In the genomic region with DNA sequence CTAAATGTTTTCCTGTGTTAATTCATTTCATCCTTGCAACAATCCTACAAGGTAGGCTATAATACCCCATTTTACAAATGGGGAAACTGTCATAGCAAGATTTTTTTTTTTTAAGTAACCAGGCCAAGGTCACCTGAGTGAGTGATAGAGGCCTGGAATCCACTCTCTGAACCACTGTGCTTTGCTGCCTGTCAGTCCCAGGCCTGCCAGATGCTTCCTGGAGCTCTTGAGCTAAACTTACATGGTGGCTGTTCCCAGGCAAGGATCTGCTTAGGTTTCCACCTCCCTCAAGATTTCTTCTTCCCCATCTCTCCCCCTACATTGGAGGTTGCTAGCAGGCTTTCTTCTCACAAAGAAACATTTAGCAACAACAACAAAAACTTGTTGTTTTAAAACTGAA, we compare ENCODE assay signal across 22 cellular contexts. TPM values are rescaled to one million over a fixed set of nuclear protein-coding genes. Genes with fewer than 3 reads are reported as not detected.
DNase-seq lines count a peak whose midpoint lies in the region; ATAC-seq and TF ChIP-seq lines count a peak whose summit lies in the region.
"Had no signal": no experiment of that assay in that cellular context is flagged by ENCODE, and none has a peak within 500 bp of the region (broad histone marks: within the 10 kb centered on the region; RNA-seq: fewer than 3 reads in every experiment).

No MANE protein-coding gene starts in this region.

- H3K4me1 ChIP-seq in cardiac muscle cell (ENCODE audit: low read depth) (peaks cover 8% of the 10 kb centered on the region), testis (peaks cover 7% of the 10 kb centered on the region)
- H3K4me1 ChIP-seq: colonic mucosa, upper lobe of right lung had no signal

- no peaks in the 10 kb centered on the region for H3K27me3 Mint-ChIP-seq in activated naive CD4-positive, alpha-beta T cell treated with anti-CD3 and anti-CD28 coated beads, Interleukin-2, amount 50 U/mL, for 24 hours
- no peaks in the 10 kb centered on the region for H3K27me3 Mint-ChIP-seq in activated T-helper 1 cell treated with anti-CD3 and anti-CD28 coated beads, Interleukin-12 subunit alpha, Interleukin-12 subunit beta, Interleukin-2, Interleukin-4 antibody, amounts not matched to agents 30 ng/mL and 10 ng/mL and 1 ng/mL, durations not matched to agents 14 hours and 24 hours and 36 hours (ENCODE audit: insufficient read depth)
- H3K27me3 Mint-ChIP-seq in activated CD8-positive, alpha-beta memory T cell treated with anti-CD3 and anti-CD28 coated beads, Interleukin-2, amount 10 ng/mL, durations not matched to agents 7 days and 5 days, result no peaks in the 10 kb centered on the region
- H3K27me3 Mint-ChIP-seq: activated CD4-positive, alpha-beta T cell treated with anti-CD3 and anti-CD28 coated beads, Interleukin-2, amount 10 ng/mL, durations not matched to agents 7 days and 5 days; activated naive CD8-positive, alpha-beta T cell treated with anti-CD3 and anti-CD28 coated beads for 36 hours had no signal

- H3K36me3 Mint-ChIP-seq in activated naive CD4-positive, alpha-beta T cell treated with anti-CD3 and anti-CD28 coated beads, Interleukin-2, amount 50 U/mL, for 24 hours, result peaks cover 1% of the 10 kb centered on the region
- no peaks in the 10 kb centered on the region for H3K36me3 Mint-ChIP-seq in activated naive CD4-positive, alpha-beta T cell treated with anti-CD3 and anti-CD28 coated beads, Interleukin-2, amount 50 U/mL, for 72 hours
- H3K36me3 Mint-ChIP-seq in activated T-helper 1 cell treated with anti-CD3 and anti-CD28 coated beads, Interleukin-12 subunit alpha, Interleukin-12 subunit beta, Interleukin-2, Interleukin-4 antibody, amounts not matched to agents 30 ng/mL and 10 ng/mL and 1 ng/mL, durations not matched to agents 14 hours and 24 hours and 36 hours (ENCODE audit: low read depth), result peaks cover 23% of the 10 kb centered on the region
- H3K36me3 Mint-ChIP-seq in activated CD8-positive, alpha-beta memory T cell treated with anti-CD3 and anti-CD28 coated beads, Interleukin-2, amount 10 ng/mL, durations not matched to agents 7 days and 5 days, result peaks cover 8% of the 10 kb centered on the region
- H3K36me3 Mint-ChIP-seq: activated naive CD8-positive, alpha-beta T cell treated with anti-CD3 and anti-CD28 coated beads for 36 hours had no signal

- DNase-seq in activated naive CD4-positive, alpha-beta T cell treated with anti-CD3 and anti-CD28 coated beads, Interleukin-2, amount 50 U/mL, for 72 hours (ENCODE audit: low spot score in 2 of 2), result no peak
- DNase-seq in activated T-helper 1 cell treated with anti-CD3 and anti-CD28 coated beads, Interleukin-12 subunit alpha, Interleukin-12 subunit beta, Interleukin-2, Interleukin-4 antibody, amounts not matched to agents 30 ng/mL and 10 ng/mL and 1 ng/mL, durations not matched to agents 14 hours and 24 hours and 36 hours (ENCODE audit: low spot score), result no peak
- DNase-seq in cardiac muscle cell (ENCODE audit: low read depth in 1 of 2, low spot score in 1 of 2) (peak in 1 of 2 donors; percentile 38), testis (peak; percentile 39), RPMI8226 (no peak)
- DNase-seq in stimulated activated CD4-positive, alpha-beta T cell treated with anti-CD3 and anti-CD28 coated beads, Interleukin-4, amount 100 ng/mL, for 1 hour, result no peak
- DNase-seq in activated CD8-positive, alpha-beta memory T cell treated with anti-CD3 and anti-CD28 coated beads, Interleukin-2, amount 10 ng/mL, durations not matched to agents 7 days and 5 days, result no peak
- DNase-seq: activated CD4-positive, alpha-beta T cell treated with anti-CD3 and anti-CD28 coated beads, Interleukin-2, amount 10 ng/mL, durations not matched to agents 7 days and 5 days; activated naive CD8-positive, alpha-beta T cell treated with anti-CD3 and anti-CD28 coated beads for 36 hours; Caco-2; colonic mucosa; DND-41; GOT3; KBM-7; MG63; NCI-H2081 treated with DMSO at 0.1 percent for 48 hours; psoas muscle; substantia nigra; upper lobe of right lung had no signal

- no peaks in the 10 kb centered on the region for H3K9me3 Mint-ChIP-seq in activated naive CD4-positive, alpha-beta T cell treated with anti-CD3 and anti-CD28 coated beads, Interleukin-2, amount 50 U/mL, for 24 hours
- H3K9me3 Mint-ChIP-seq in activated naive CD4-positive, alpha-beta T cell treated with anti-CD3 and anti-CD28 coated beads, Interleukin-2, amount 50 U/mL, for 72 hours, result no peaks in the 10 kb centered on the region
- H3K9me3 Mint-ChIP-seq in activated T-helper 1 cell treated with anti-CD3 and anti-CD28 coated beads, Interleukin-12 subunit alpha, Interleukin-12 subunit beta, Interleukin-2, Interleukin-4 antibody, amounts not matched to agents 30 ng/mL and 10 ng/mL and 1 ng/mL, durations not matched to agents 14 hours and 24 hours and 36 hours, result no peaks in the 10 kb centered on the region
- H3K9me3 Mint-ChIP-seq in activated CD8-positive, alpha-beta memory T cell treated with anti-CD3 and anti-CD28 coated beads, Interleukin-2, amount 10 ng/mL, durations not matched to agents 7 days and 5 days (ENCODE audit: low read depth), result no peaks in the 10 kb centered on the region
- H3K9me3 Mint-ChIP-seq: activated CD4-positive, alpha-beta T cell treated with anti-CD3 and anti-CD28 coated beads, Interleukin-2, amount 10 ng/mL, durations not matched to agents 7 days and 5 days; activated naive CD8-positive, alpha-beta T cell treated with anti-CD3 and anti-CD28 coated beads for 36 hours had no signal

- peaks cover 26% of the 10 kb centered on the region for H3K36me3 ChIP-seq in cardiac muscle cell
- no peaks in the 10 kb centered on the region for H3K36me3 ChIP-seq in testis (ENCODE audit: low read depth, missing control alignments)
- H3K36me3 ChIP-seq: colonic mucosa had no signal

- CTCF ChIA-PET in activated CD8-positive, alpha-beta memory T cell treated with anti-CD3 and anti-CD28 coated beads, Interleukin-2, amount 10 ng/mL, durations not matched to agents 7 days and 5 days (lab: Charles Lee), result interaction anchor here (0.5 to 2.0 kb wide), 3 partner anchors 10 to 566 kb away, joined by 3 to 5 read pairs (median 3); no protein-coding TSS in a partner anchor

- H3K27ac Mint-ChIP-seq in activated naive CD4-positive, alpha-beta T cell treated with anti-CD3 and anti-CD28 coated beads, Interleukin-2, amount 50 U/mL, for 24 hours, result peak overlapping the region; percentile 21
- H3K27ac Mint-ChIP-seq in activated naive CD4-positive, alpha-beta T cell treated with anti-CD3 and anti-CD28 coated beads, Interleukin-2, amount 50 U/mL, for 72 hours, result peak overlapping the region in 1 of 2 donors; percentile 89
- peak overlapping the region; percentile 3 for H3K27ac Mint-ChIP-seq in activated T-helper 1 cell treated with anti-CD3 and anti-CD28 coated beads, Interleukin-12 subunit alpha, Interleukin-12 subunit beta, Interleukin-2, Interleukin-4 antibody, amounts not matched to agents 30 ng/mL and 10 ng/mL and 1 ng/mL, durations not matched to agents 14 hours and 24 hours and 36 hours
- H3K27ac Mint-ChIP-seq in activated CD8-positive, alpha-beta memory T cell treated with anti-CD3 and anti-CD28 coated beads, Interleukin-2, amount 10 ng/mL, durations not matched to agents 7 days and 5 days, result no peak overlapping the region
- H3K27ac Mint-ChIP-seq: activated naive CD8-positive, alpha-beta T cell treated with anti-CD3 and anti-CD28 coated beads for 36 hours had no signal

- H3K9me3 ChIP-seq in cardiac muscle cell (ENCODE audit: low read depth), result no peaks in the 10 kb centered on the region
- H3K9me3 ChIP-seq in testis, result no peaks in the 10 kb centered on the region
- H3K9me3 ChIP-seq: Caco-2, colonic mucosa, MG63, psoas muscle, SJCRH30, upper lobe of right lung had no signal

- peaks cover 27% of the 10 kb centered on the region for H3K4me1 Mint-ChIP-seq in activated naive CD4-positive, alpha-beta T cell treated with anti-CD3 and anti-CD28 coated beads, Interleukin-2, amount 50 U/mL, for 24 hours
- peaks cover 19% of the 10 kb centered on the region for H3K4me1 Mint-ChIP-seq in activated T-helper 1 cell treated with anti-CD3 and anti-CD28 coated beads, Interleukin-12 subunit alpha, Interleukin-12 subunit beta, Interleukin-2, Interleukin-4 antibody, amounts not matched to agents 30 ng/mL and 10 ng/mL and 1 ng/mL, durations not matched to agents 14 hours and 24 hours and 36 hours (ENCODE audit: low read depth)
- H3K4me1 Mint-ChIP-seq in activated CD8-positive, alpha-beta memory T cell treated with anti-CD3 and anti-CD28 coated beads, Interleukin-2, amount 10 ng/mL, durations not matched to agents 7 days and 5 days, result peaks cover 18% of the 10 kb centered on the region

- TF ChIP-seq CTCF in cardiac muscle cell (IDR thresholded peaks at IDR 0.05; ENCODE audit: low read depth, low read length) (no peak), testis (IDR thresholded peaks at IDR 0.05) (no peak)

- H3K27ac ChIP-seq in cardiac muscle cell (peak overlapping the region; percentile 79), testis (no peak overlapping the region)
- H3K27ac ChIP-seq: colonic mucosa, psoas muscle, SJCRH30, upper lobe of right lung had no signal

- intact Hi-C loops in activated T-helper 1 cell treated with anti-CD3 and anti-CD28 coated beads, Interleukin-12 subunit alpha, Interleukin-12 subunit beta, Interleukin-2, Interleukin-4 antibody, amounts not matched to agents 30 ng/mL and 10 ng/mL and 1 ng/mL, durations not matched to agents 14 hours and 24 hours and 36 hours (cut with micrococcal nuclease), result loop anchor here (10.0 kb wide), 1 partner anchor 114 kb away; a partner anchor contains a TSS
- intact Hi-C loops in testis (cut with DNase I; ENCODE audit: low total_unique reads), result loop anchor here (10.0 kb wide), 1 partner anchor 374 kb away; a partner anchor contains a TSS

- H3K27me3 ChIP-seq in cardiac muscle cell (no peaks in the 10 kb centered on the region), testis (no peaks in the 10 kb centered on the region)
- H3K27me3 ChIP-seq: colonic mucosa, MG63, SJCRH30, upper lobe of right lung had no signal

- no peak overlapping the region for H3K4me3 Mint-ChIP-seq in activated naive CD4-positive, alpha-beta T cell treated with anti-CD3 and anti-CD28 coated beads, Interleukin-2, amount 50 U/mL, for 24 hours
- H3K4me3 Mint-ChIP-seq in activated T-helper 1 cell treated with anti-CD3 and anti-CD28 coated beads, Interleukin-12 subunit alpha, Interleukin-12 subunit beta, Interleukin-2, Interleukin-4 antibody, amounts not matched to agents 30 ng/mL and 10 ng/mL and 1 ng/mL, durations not matched to agents 14 hours and 24 hours and 36 hours, result no peak overlapping the region
- H3K4me3 Mint-ChIP-seq in activated CD8-positive, alpha-beta memory T cell treated with anti-CD3 and anti-CD28 coated beads, Interleukin-2, amount 10 ng/mL, durations not matched to agents 7 days and 5 days, result no peak overlapping the region
- H3K4me3 Mint-ChIP-seq: activated CD4-positive, alpha-beta T cell treated with anti-CD3 and anti-CD28 coated beads, Interleukin-2, amount 10 ng/mL, durations not matched to agents 7 days and 5 days; activated naive CD8-positive, alpha-beta T cell treated with anti-CD3 and anti-CD28 coated beads for 36 hours had no signal

- no peak for ATAC-seq in activated naive CD4-positive, alpha-beta T cell treated with anti-CD3 and anti-CD28 coated beads, Interleukin-2, amount 50 U/mL, for 72 hours
- ATAC-seq in activated CD8-positive, alpha-beta memory T cell treated with anti-CD3 and anti-CD28 coated beads, Interleukin-2, amount 10 ng/mL, durations not matched to agents 7 days and 5 days, result no peak
- ATAC-seq: Panc1, psoas muscle, upper lobe of right lung had no signal

- TF ChIP-seq POLR2A in testis (IDR thresholded peaks at IDR 0.05), result no peak

- H3K4me3 ChIP-seq in cardiac muscle cell (no peak overlapping the region), testis (no peak overlapping the region)
- H3K4me3 ChIP-seq: colonic mucosa, MG63, psoas muscle, SJCRH30, upper lobe of right lung had no signal

RNA-seq across cellular contexts. Expression of a gene that starts 32.7 kb away (rescaled TPM):
- total RNA-seq in activated naive CD4-positive, alpha-beta T cell treated with anti-CD3 and anti-CD28 coated beads, Interleukin-2, amount 50 U/mL, for 72 hours, result 10 to 100 TPM; 18.1 to 28.0 TPM
- total RNA-seq in activated T-helper 1 cell treated with anti-CD3 and anti-CD28 coated beads, Interleukin-12 subunit alpha, Interleukin-12 subunit beta, Interleukin-2, Interleukin-4 antibody, amounts not matched to agents 30 ng/mL and 10 ng/mL and 1 ng/mL, durations not matched to agents 14 hours and 24 hours and 36 hours, result 30.0 and 34.2 TPM in 2 replicates
- 36.8 and 38.5 TPM in 2 replicates for total RNA-seq in cardiac muscle cell
- 49.9 and 55.8 TPM in 2 replicates for polyA plus RNA-seq in cardiac muscle cell
- total RNA-seq in testis, result 10 to 100 TPM; 44.0 to 49.9 TPM
- polyA plus RNA-seq in testis (ENCODE audit: insufficient read depth, low read depth, low replicate concordance), result 49.4 TPM
- 10 to 100 TPM; 28.3 to 31.1 TPM for total RNA-seq in activated CD8-positive, alpha-beta memory T cell treated with anti-CD3 and anti-CD28 coated beads, Interleukin-2, amount 10 ng/mL, durations not matched to agents 7 days and 5 days
